Comparison of ENCODE assay signal across 24 cellular contexts in genomic region chr16:89272631-89273030, GRCh38.
"Had no signal": no experiment of that assay in that cellular context is flagged by ENCODE, and none has a peak within 500 bp of the region (broad histone marks: within the 10 kb centered on the region; RNA-seq: fewer than 3 reads in every experiment).

No MANE protein-coding gene starts in this region.

- H3K4me2 ChIP-seq: smooth muscle cell had no signal

- H3K4me3 ChIP-seq: left lung, lower lobe of right lung, ovary, right atrium auricular region, right lobe of liver, smooth muscle cell, tibial nerve, uterus had no signal

- H3K27me3 Mint-ChIP-seq: naive thymus-derived CD8-positive, alpha-beta T cell; progenitor cell of endocrine pancreas; stimulated activated memory B cell treated with anti-CD40 and anti-IgM and Interleukin-4, amounts not matched to agents 10 μg/mL and 1 μg/mL and 100 μg/mL, for 72 hours; type B pancreatic cell had no signal

- H3K27me3 ChIP-seq: left lung, ovary, right atrium auricular region, right lobe of liver, tibial nerve, uterus had no signal

- H3K4me1 Mint-ChIP-seq: stimulated activated memory B cell treated with anti-CD40 and anti-IgM and Interleukin-4, amounts not matched to agents 10 μg/mL and 1 μg/mL and 100 μg/mL, for 72 hours had no signal

- H3K4me3 Mint-ChIP-seq: immature natural killer cell; naive thymus-derived CD8-positive, alpha-beta T cell; stimulated activated memory B cell treated with anti-CD40 and anti-IgM and Interleukin-4, amounts not matched to agents 10 μg/mL and 1 μg/mL and 100 μg/mL, for 72 hours; type B pancreatic cell had no signal

- H3K9me3 Mint-ChIP-seq: immature natural killer cell; naive thymus-derived CD8-positive, alpha-beta T cell; stimulated activated memory B cell treated with anti-CD40 and anti-IgM and Interleukin-4, amounts not matched to agents 10 μg/mL and 1 μg/mL and 100 μg/mL, for 72 hours; type B pancreatic cell had no signal

- H3K9me3 ChIP-seq: left lung, lower lobe of right lung, ovary, right atrium auricular region, right lobe of liver, tibial nerve, uterus had no signal

- FAIRE-seq: islet of Langerhans, kidney had no signal

- H3K27ac Mint-ChIP-seq: progenitor cell of endocrine pancreas; stimulated activated memory B cell treated with anti-CD40 and anti-IgM and Interleukin-4, amounts not matched to agents 10 μg/mL and 1 μg/mL and 100 μg/mL, for 72 hours had no signal

- H3K27ac ChIP-seq: left lung, lower lobe of right lung, ovary, right atrium auricular region, right lobe of liver, tibial nerve, uterus had no signal

- H3K36me3 ChIP-seq: ovary, uterus had no signal

- DNase-seq: hypothalamus; immature natural killer cell; kidney; left colon; lower lobe of right lung; mammary epithelial cell; mesenchymal stem cell; ovary; right lobe of liver; stimulated activated CD4-positive, alpha-beta T cell treated with anti-CD3 and anti-CD28 coated beads, Interleukin-1b, Interleukin-23, amount 100 ng/mL, for 48 hours; stimulated activated CD4-positive, alpha-beta T cell treated with anti-CD3 and anti-CD28 coated beads, Interleukin-2, amount 100 ng/mL, for 48 hours; stimulated activated CD4-positive, alpha-beta T cell treated with anti-CD3 and anti-CD28 coated beads, Interleukin-4, amount 100 ng/mL, for 4 hours; stimulated activated CD8-positive, alpha-beta memory T cell treated with anti-CD3 and anti-CD28 coated beads, Interleukin-4, amount 100 ng/mL, for 48 hours; stimulated activated naive CD4-positive, alpha-beta T cell treated with Interleukin-2 at 50 U/mL for 16 hours; uterus had no signal

- ATAC-seq: left colon; left lung; lower lobe of right lung; naive thymus-derived CD8-positive, alpha-beta T cell; right lobe of liver; stimulated activated memory B cell treated with anti-CD40 and anti-IgM and Interleukin-4, amounts not matched to agents 10 μg/mL and 1 μg/mL and 100 μg/mL, for 72 hours had no signal

- H3K4me1 ChIP-seq: left lung, lower lobe of right lung, right atrium auricular region, right lobe of liver, uterus had no signal
